In genomic region chr12:94416613-94417012, GRCh38 we compare ENCODE assay signal across 27 cellular contexts. TPM values are rescaled to one million over a fixed set of nuclear protein-coding genes. Genes with fewer than 3 reads are reported as not detected.
A peak's percentile ranks its signal among the peaks of the same experiment; 100 is the strongest.
DNase-seq lines count a peak whose midpoint lies in the region; ATAC-seq and TF ChIP-seq lines count a peak whose summit lies in the region.
"Had no signal": no experiment of that assay in that cellular context is flagged by ENCODE, and none has a peak within 500 bp of the region (broad histone marks: within the 10 kb centered on the region; RNA-seq: fewer than 3 reads in every experiment).

No MANE protein-coding gene starts in this region.

- H3K9me2 ChIP-seq in SU-DHL-6 (replicated peaks; ENCODE audit: insufficient read depth, low read length), result no peaks in the 10 kb centered on the region
- H3K9me2 ChIP-seq: SK-N-SH had no signal

- H2AFZ ChIP-seq in H9 (ENCODE audit: low read length) (no peak overlapping the region), SU-DHL-6 (ENCODE audit: low read depth, low read length, severe bottlenecking) (no peak overlapping the region), neuronal stem cell (ENCODE audit: low read length) (no peak overlapping the region)

- H3K79me1 ChIP-seq in H9 (ENCODE audit: insufficient read depth, low read depth, low read length, poor library complexity, severe bottlenecking), result no peaks in the 10 kb centered on the region
- no peaks in the 10 kb centered on the region for H3K79me1 ChIP-seq in neuronal stem cell (ENCODE audit: low read depth, low read length)

- H3K23me2 ChIP-seq in H9 (ENCODE audit: insufficient read length, low read depth, low read length, poor library complexity, severe bottlenecking), result no peaks in the 10 kb centered on the region

- ATAC-seq in HG02623 (IDR thresholded peaks at IDR 0.05; ENCODE audit: unreplicated experiment), result no peak
- ATAC-seq: A549, HCT116, PC-3 had no signal

- H3K36me3 Mint-ChIP-seq in H9 (ENCODE audit: insufficient read depth in 1 of 3, low read depth in 3 of 3) (peaks cover 6 to 24% (median 7%) of the 10 kb centered on the region in 3 experiments), endodermal cell (ENCODE audit: low read depth) (peaks cover 10% of the 10 kb centered on the region)

- H3K9me3 ChIP-seq in H9 (ENCODE audit: control insufficient read depth, low read depth, low read length) (peaks cover 2% of the 10 kb centered on the region), SU-DHL-6 (ENCODE audit: insufficient read depth, low read length) (no peaks in the 10 kb centered on the region), endodermal cell (ENCODE audit: control insufficient read depth, low read length) (peaks cover 30% of the 10 kb centered on the region), neuronal stem cell (replicated peaks in 1 of 2; ENCODE audit: control insufficient read depth in 2 of 2, insufficient read depth in 1 of 2, low read depth in 1 of 2, low read length in 2 of 2) (peaks cover 0 to 7% of the 10 kb centered on the region in 2 donors)
- H3K9me3 ChIP-seq: SK-N-SH had no signal

- H3K4me2 ChIP-seq in H9 (ENCODE audit: insufficient read depth, insufficient read length, low read length) (no peak overlapping the region), SU-DHL-6 (ENCODE audit: low read depth, low read length, poor library complexity, severe bottlenecking) (peak overlapping the region; percentile 64), neuronal stem cell (ENCODE audit: insufficient read depth, low read length, poor library complexity, severe bottlenecking) (no peak overlapping the region)
- H3K4me2 ChIP-seq: A549, SK-N-SH had no signal

- H3K14ac ChIP-seq in H9 (ENCODE audit: insufficient read depth, low read length) (no peak overlapping the region), neuronal stem cell (ENCODE audit: low read length) (no peak overlapping the region)

- no CpG with 5 or more reads among the region's 2 CpGs for WGBS in H9 (ENCODE audit: extremely low coverage, insufficient read length, low lambda C conversion rate)
- WGBS in endodermal cell (ENCODE audit: insufficient coverage in 1 of 2, insufficient read length in 1 of 2), 2 experiments, result 90% methylated on average over 2 of the region's 2 CpGs; no CpG with 5 or more reads in 1 of the 2 experiments
- WGBS in neuronal stem cell (ENCODE audit: extremely low coverage in 2 of 2, insufficient read length in 2 of 2, insufficient replicate concordance in 1 of 2), 2 donors, result no CpG with 5 or more reads among the region's 2 CpGs

- H3K23ac ChIP-seq in H9 (ENCODE audit: insufficient read length, low read depth, low read length) (no peak overlapping the region), neuronal stem cell (ENCODE audit: low read depth, low read length, poor library complexity) (no peak overlapping the region)

- no peak overlapping the region for H3K4me3 Mint-ChIP-seq in H9
- H3K4me3 Mint-ChIP-seq in endodermal cell, result no peak overlapping the region
- H3K4me3 Mint-ChIP-seq: CD4-positive, alpha-beta memory T cell had no signal

- H3K27me3 Mint-ChIP-seq in H9 (ENCODE audit: low read depth) (no peaks in the 10 kb centered on the region), endodermal cell (ENCODE audit: insufficient read depth) (no peaks in the 10 kb centered on the region)
- H3K27me3 Mint-ChIP-seq: CD4-positive, alpha-beta memory T cell had no signal

- H2BK12ac ChIP-seq in H9 (ENCODE audit: insufficient read length, low read depth, low read length) (no peak overlapping the region), neuronal stem cell (ENCODE audit: low read length) (no peak overlapping the region)

- peaks cover 2% of the 10 kb centered on the region; the same call in 1 of the 2 replicates for H3K36me3 ChIP-seq in SU-DHL-6 (ENCODE audit: low read length)
- H3K36me3 ChIP-seq in endodermal cell (ENCODE audit: control insufficient read depth, insufficient read depth, low read length), result no peaks in the 10 kb centered on the region
- no peaks in the 10 kb centered on the region for H3K36me3 ChIP-seq in neuronal stem cell (replicated peaks in 1 of 2; ENCODE audit: control insufficient read depth in 2 of 2, insufficient read depth in 2 of 2, low read length in 2 of 2)

- no peaks in the 10 kb centered on the region for H3K79me2 ChIP-seq in H9 (ENCODE audit: insufficient read depth, low read length)
- peaks cover 23% of the 10 kb centered on the region for H3K79me2 ChIP-seq in SU-DHL-6 (ENCODE audit: insufficient read depth, low read length)

- DNase-seq in H9, result no peak
- no peak for DNase-seq in endodermal cell
- no peak for DNase-seq in neuronal stem cell (ENCODE audit: low spot score)
- DNase-seq in GM03348 (ENCODE audit: low spot score), result no peak
- DNase-seq in NCI-H2196 treated with DMSO at 0.1 percent for 48 hours (lab: John Stamatoyannopoulos, UW; ENCODE audit: unreplicated experiment), result no peak
- DNase-seq in hypothalamus (lab: John Stamatoyannopoulos, UW), result no peak
- DNase-seq: C1 segment of cervical spinal cord; CD4-positive, alpha-beta memory T cell; COR-L47; DMS53; GOT3; KG1; NCI-H1048; NCI-H1417; NCI-H1694; NCI-H2029 treated with DMSO at 0.1 percent for 48 hours; NCI-H446; NCI-H524 treated with DMSO at 0.1 percent for 48 hours; NCI-H82; NK-92 treated with Interleukin-12 subunit alpha and Interleukin-12 subunit beta, amount 100 ng/mL, for 24 hours; PC-3; SK-N-SH; T-helper 2 cell had no signal

- H2AK5ac ChIP-seq in H9 (ENCODE audit: insufficient read length, low read length), result no peak overlapping the region
- no peak overlapping the region for H2AK5ac ChIP-seq in neuronal stem cell (ENCODE audit: low read depth, low read length)

- H3K18ac ChIP-seq in H9 (ENCODE audit: insufficient read length, low read depth, low read length), result no peak overlapping the region
- no peak overlapping the region for H3K18ac ChIP-seq in neuronal stem cell (ENCODE audit: low read length)

- H3K56ac ChIP-seq in H9 (ENCODE audit: insufficient read length, low read depth, low read length), result no peak overlapping the region

- H3T11ph ChIP-seq in H9 (ENCODE audit: low read length), result no peak overlapping the region

- H4K91ac ChIP-seq in H9 (ENCODE audit: insufficient read length, low read depth, low read length), result no peak overlapping the region
- H4K91ac ChIP-seq in neuronal stem cell (ENCODE audit: low read depth, low read length, poor library complexity), result no peak overlapping the region

- H3K4ac ChIP-seq in H9 (ENCODE audit: low read depth, low read length), result no peak overlapping the region
- no peak overlapping the region for H3K4ac ChIP-seq in neuronal stem cell (ENCODE audit: low read length)

- H2BK120ac ChIP-seq in H9 (ENCODE audit: low read depth, low read length, poor library complexity, severe bottlenecking) (no peak overlapping the region), neuronal stem cell (ENCODE audit: low read depth, low read length) (no peak overlapping the region)

- H3K27ac ChIP-seq in H9 (ENCODE audit: insufficient read length, low read depth, low read length), result no peak overlapping the region
- H3K27ac ChIP-seq in SU-DHL-6 (ENCODE audit: low read depth, low read length), result peak overlapping the region; percentile 50; the same call in 1 of the 2 replicates
- no peak overlapping the region for H3K27ac ChIP-seq in endodermal cell (ENCODE audit: low read depth, low read length)
- peak overlapping the region; percentile 2 for H3K27ac ChIP-seq in neuronal stem cell (replicated peaks; ENCODE audit: low read length)
- H3K27ac ChIP-seq: A549 had no signal

- no peak overlapping the region for H2BK20ac ChIP-seq in H9 (ENCODE audit: low read depth, low read length, poor library complexity, severe bottlenecking)

- H4K8ac ChIP-seq in H9 (replicated peaks; ENCODE audit: insufficient read length, low read depth, low read length), result no peak overlapping the region
- H4K8ac ChIP-seq in neuronal stem cell (ENCODE audit: low read depth, low read length), result no peak overlapping the region

- no peak overlapping the region for H3K4me3 ChIP-seq in SU-DHL-6 (ENCODE audit: insufficient read depth, low read length, poor library complexity, severe bottlenecking)
- H3K4me3 ChIP-seq in endodermal cell (ENCODE audit: low read length), result no peak overlapping the region
- H3K4me3 ChIP-seq in neuronal stem cell (ENCODE audit: low read length in 2 of 2), result no peak overlapping the region
- H3K4me3 ChIP-seq: A549 had no signal

- peaks cover 13 to 15% of the 10 kb centered on the region in 2 experiments for H3K4me1 Mint-ChIP-seq in H9
- H3K4me1 Mint-ChIP-seq in endodermal cell, result peaks cover 8% of the 10 kb centered on the region

- H3K4me1 ChIP-seq in H9 (ENCODE audit: insufficient read depth, low read length) (no peaks in the 10 kb centered on the region; the same call in 1 of the 2 replicates), endodermal cell (ENCODE audit: control insufficient read depth, insufficient read depth, low read length) (no peaks in the 10 kb centered on the region), neuronal stem cell (ENCODE audit: control insufficient read depth in 2 of 2, insufficient read depth in 1 of 2, low read depth in 1 of 2, low read length in 2 of 2) (peaks cover 0 to 5% of the 10 kb centered on the region in 2 donors)
- H3K4me1 ChIP-seq: A549 had no signal

- no peak overlapping the region for H2BK15ac ChIP-seq in H9 (ENCODE audit: low read depth, low read length)
- H2BK15ac ChIP-seq in neuronal stem cell (ENCODE audit: low read length), result no peak overlapping the region

- peak overlapping the region in 2 of 3 experiments; percentile 19 to 46; a peak in 2 of 7 replicates for H3K27ac Mint-ChIP-seq in H9
- H3K27ac Mint-ChIP-seq in endodermal cell, result peak overlapping the region; percentile 67

- H3K27me3 ChIP-seq in H9 (ENCODE audit: insufficient read depth, low read length) (no peaks in the 10 kb centered on the region), SU-DHL-6 (ENCODE audit: low read length) (no peaks in the 10 kb centered on the region), endodermal cell (ENCODE audit: control insufficient read depth, insufficient read depth, low read length, poor library complexity, severe bottlenecking) (no peaks in the 10 kb centered on the region), neuronal stem cell (ENCODE audit: control insufficient read depth in 3 of 3, insufficient read depth in 3 of 3, low read depth in 1 of 3, low read length in 3 of 3) (no peaks in the 10 kb centered on the region)

- H3F3A ChIP-seq in SU-DHL-6 (ENCODE audit: insufficient read depth), result peaks cover 3% of the 10 kb centered on the region; the same call in 1 of the 2 replicates

- no peak for TF ChIP-seq CTCF in H9 (conservative IDR thresholded peaks at IDR 0.05)
- TF ChIP-seq CTCF in SU-DHL-6 (IDR thresholded peaks at IDR 0.05; ENCODE audit: insufficient read depth, low read length, poor library complexity, severe bottlenecking), result no peak
- no peak for TF ChIP-seq CTCF in endodermal cell (conservative IDR thresholded peaks at IDR 0.05)

- H2BK5ac ChIP-seq in H9 (ENCODE audit: insufficient read length, low read length) (no peak overlapping the region), neuronal stem cell (ENCODE audit: low read length) (no peak overlapping the region)

- H4K5ac ChIP-seq in H9 (ENCODE audit: insufficient read length, low read depth, low read length), result no peak overlapping the region

- H4K20me1 ChIP-seq in H9 (ENCODE audit: control insufficient read depth, insufficient read depth, insufficient read length), result no peaks in the 10 kb centered on the region
- H4K20me1 ChIP-seq in SU-DHL-6 (ENCODE audit: low read depth, low read length), result no peaks in the 10 kb centered on the region

- H3K9ac ChIP-seq in H9 (ENCODE audit: extremely low read depth, insufficient read length, low read length) (no peak overlapping the region), SU-DHL-6 (ENCODE audit: low read length) (no peak overlapping the region), endodermal cell (ENCODE audit: extremely low read depth, low read length, poor library complexity, severe bottlenecking) (no peak overlapping the region), neuronal stem cell (ENCODE audit: low read depth, low read length, poor library complexity) (no peak overlapping the region)
- H3K9ac ChIP-seq: SK-N-SH had no signal

- H3K9me3 Mint-ChIP-seq in H9 (peaks cover 10 to 14% of the 10 kb centered on the region in 2 experiments), endodermal cell (peaks cover 18% of the 10 kb centered on the region)

RNA-seq across cellular contexts. Expression of gene CEP83, which starts 43.1 kb away (rescaled TPM):
- 26.5 and 27.4 TPM in 2 replicates for total RNA-seq in H9 (2021)
- 10 to 100 TPM; 28.6 to 36.3 TPM for total RNA-seq in endodermal cell
- 21.7 TPM for polyA plus RNA-seq in endodermal cell (2013, experiment 1 of 2)
- 21.4 TPM for polyA plus RNA-seq in endodermal cell (2013, experiment 2 of 2)
- polyA plus RNA-seq in neuronal stem cell (2013, experiment 1 of 2), result 19.0 TPM
- 20.5 TPM for polyA plus RNA-seq in neuronal stem cell (2013, experiment 2 of 2)

Comparison
In these comparisons a context has a peak if more than half of its experiments do, and no peak if none do; other contexts are left out.
1. H3K27ac ChIP-seq: peak in SU-DHL-6 (single experiment) and neuronal stem cell (single experiment); none in H9 (single experiment) and endodermal cell (single experiment).